ENCODE assay signal across 9 cellular contexts in the genomic region with DNA sequence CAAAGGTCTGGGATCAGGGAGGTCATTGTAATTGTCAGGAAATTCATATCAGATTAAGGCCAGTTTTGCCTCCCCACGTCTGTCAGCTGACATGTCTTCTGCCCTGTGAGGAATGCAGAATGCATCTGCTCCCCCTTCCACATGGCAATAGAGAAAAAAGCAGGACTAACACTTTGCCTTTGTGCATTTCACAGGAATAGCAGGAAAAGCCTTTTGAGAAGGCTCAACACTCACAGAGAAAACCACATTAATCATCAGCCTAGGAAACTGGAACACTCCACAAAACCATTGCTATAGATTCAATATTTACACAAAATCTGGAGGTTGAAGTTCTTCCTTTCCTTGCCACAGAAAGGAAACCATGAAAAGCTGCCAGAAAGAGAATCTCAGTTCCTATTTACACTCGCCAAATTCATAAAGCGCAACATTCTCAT.
DNase-seq lines count a peak whose midpoint lies in the region; ATAC-seq and TF ChIP-seq lines count a peak whose summit lies in the region.
"Had no signal": no experiment of that assay in that cellular context is flagged by ENCODE, and none has a peak within 500 bp of the region (broad histone marks: within the 10 kb centered on the region; RNA-seq: fewer than 3 reads in every experiment).

No MANE protein-coding gene starts in this region.

- no peak overlapping the region for H3K27ac ChIP-seq in RWPE1

- no peak overlapping the region for H3K27ac Mint-ChIP-seq in naive thymus-derived CD8-positive, alpha-beta T cell

- no peaks in the 10 kb centered on the region for H3K36me3 Mint-ChIP-seq in naive thymus-derived CD8-positive, alpha-beta T cell

- peaks cover 0 to 3% (median 0%) of the 10 kb centered on the region in 9 donors for H3K9me3 Mint-ChIP-seq in naive thymus-derived CD8-positive, alpha-beta T cell
- H3K9me3 Mint-ChIP-seq: central memory CD8-positive, alpha-beta T cell had no signal

- CTCF ChIA-PET in RWPE1 (lab: Yijun Ruan, JAX): interaction anchor here (0.7 to 2.1 kb wide), 5 partner anchors 8 to 255 kb away, joined by 3 to 6 read pairs (median 3); no protein-coding TSS in a partner anchor

- DNase-seq in GM06990 (ENCODE audit: extremely low read depth, insufficient read length) (peak; percentile 13), NCI-H774 (lab: John Stamatoyannopoulos, UW) (peak; percentile 34), left colon (no peak), RWPE1 (ENCODE audit: low spot score) (no peak)
- no peak for DNase-seq in naive thymus-derived CD8-positive, alpha-beta T cell

- H3K27me3 ChIP-seq in GM06990 (replicated peaks; ENCODE audit: control insufficient read depth, insufficient read depth, low read length): no peaks in the 10 kb centered on the region

- POLR2A ChIA-PET in RWPE1 (lab: Yijun Ruan, JAX; ENCODE audit: low non-redundant PET): no interaction called here
- POLR2A ChIA-PET in naive thymus-derived CD8-positive, alpha-beta T cell (lab: Charles Lee): no interaction called here

- ATAC-seq in GM21619 (IDR thresholded peaks at IDR 0.05; ENCODE audit: unreplicated experiment) (peak; percentile 16), left colon (peak; percentile 59), GM18517 (IDR thresholded peaks at IDR 0.05; ENCODE audit: unreplicated experiment) (no peak), esophagus mucosa (no peak)
- ATAC-seq in naive thymus-derived CD8-positive, alpha-beta T cell: no peak

- intact Hi-C loops in left colon (cut with DNase I, micrococcal nuclease): no loop called here

- peak overlapping the region in 4 of 10 donors; percentile 17 to 65 (median 34) for H3K4me3 Mint-ChIP-seq in naive thymus-derived CD8-positive, alpha-beta T cell
- H3K4me3 Mint-ChIP-seq: central memory CD8-positive, alpha-beta T cell had no signal

- H3K27me3 Mint-ChIP-seq in naive thymus-derived CD8-positive, alpha-beta T cell: peaks cover 7 to 75% (median 39%) of the 10 kb centered on the region in 5 donors

- peak overlapping the region; percentile 17; the same call in 1 of the 2 replicates for H3K4me3 ChIP-seq in GM06990 (replicated peaks; ENCODE audit: low read depth, low read length)

- TF ChIP-seq CTCF in GM06990 (IDR thresholded peaks at IDR 0.05; ENCODE audit: insufficient read depth, low read length, poor library complexity, severe bottlenecking) (no peak), RWPE1 (conservative IDR thresholded peaks at IDR 0.05; ENCODE audit: low read depth) (no peak)

- peaks cover 8 to 25% (median 14%) of the 10 kb centered on the region in 4 donors for H3K4me1 Mint-ChIP-seq in naive thymus-derived CD8-positive, alpha-beta T cell
- H3K4me1 Mint-ChIP-seq: central memory CD8-positive, alpha-beta T cell had no signal

- H3K36me3 ChIP-seq in GM06990 (ENCODE audit: control insufficient read depth, insufficient read depth, low read length): no peaks in the 10 kb centered on the region

Comparison
In these comparisons a context has a peak if more than half of its experiments do, and no peak if none do; other contexts are left out.
1. DNase-seq: peak in GM06990 (single experiment) and NCI-H774 (single experiment); none in left colon (0 of 2), RWPE1 (single experiment) and naive thymus-derived CD8-positive, alpha-beta T cell (0 of 10).
2. ATAC-seq: peak in GM21619 (single experiment) and left colon (single experiment); none in GM18517 (single experiment), esophagus mucosa (single experiment) and naive thymus-derived CD8-positive, alpha-beta T cell (0 of 2).